In genomic region chr5:177455036-177455660, GRCh38 we compare ENCODE assay signal across 1 cellular context.
TF ChIP-seq lines count a peak whose summit lies in the region.

No MANE protein-coding gene starts in this region.

TF ChIP-seq in HepG2, 621 proteins besides CTCF, POLR2A, EP300 and RAD21 (continued from another document and continues in another):
- TF ChIP-seq DPF2 (CRISPR knock-in tag; IDR thresholded peaks at IDR 0.05; ENCODE audit: borderline replicate concordance, low read depth) = no peak; the same call in 1 of the 2 replicates
- TF ChIP-seq DRAP1 (CRISPR knock-in tag; IDR thresholded peaks at IDR 0.05) = 0 out of 2 replicates have a peak, but pooled peaks have one; percentile 15
- peak; percentile 63; the same call in 1 of the 2 replicates for TF ChIP-seq ZNF34 (CRISPR knock-in tag; IDR thresholded peaks at IDR 0.05; ENCODE audit: borderline replicate concordance)
- TF ChIP-seq ZSCAN31 (CRISPR knock-in tag; IDR thresholded peaks at IDR 0.05; ENCODE audit: low read depth) = peak; percentile 78
- peak; percentile 87 for TF ChIP-seq ZBTB2 (CRISPR knock-in tag; IDR thresholded peaks at IDR 0.05; ENCODE audit: low read depth)
- peak; percentile 47; the same call in 1 of the 2 replicates for TF ChIP-seq ISL2 (CRISPR knock-in tag; IDR thresholded peaks at IDR 0.05)
- TF ChIP-seq BHLHE40 (IDR thresholded peaks at IDR 0.05; ENCODE audit: low read length) = peak; percentile 72
- no peak for TF ChIP-seq ZNF513 (CRISPR knock-in tag; conservative IDR thresholded peaks at IDR 0.05)
- TF ChIP-seq ATF3 (CRISPR knock-in tag; IDR thresholded peaks at IDR 0.05) = no peak
- no peak for TF ChIP-seq ZBED4 (CRISPR knock-in tag; IDR thresholded peaks at IDR 0.05; ENCODE audit: borderline replicate concordance)
- no peak for TF ChIP-seq TBP (CRISPR knock-in tag; IDR thresholded peaks at IDR 0.05)
- TF ChIP-seq MYPOP (CRISPR knock-in tag; IDR thresholded peaks at IDR 0.05) = peak; percentile 73; the same call in 1 of the 2 replicates
- no peak for TF ChIP-seq PRDM10 (CRISPR knock-in tag; IDR thresholded peaks at IDR 0.05; ENCODE audit: low read depth)
- TF ChIP-seq ZFP82 (CRISPR knock-in tag; IDR thresholded peaks at IDR 0.05; ENCODE audit: borderline replicate concordance) = peak; percentile 34; the same call in 1 of the 2 replicates
- peak; percentile 80 for TF ChIP-seq ZNF589 (CRISPR knock-in tag; conservative IDR thresholded peaks at IDR 0.05)
- peak; percentile 87; the same call in 1 of the 2 replicates for TF ChIP-seq NAIF1 (CRISPR knock-in tag; IDR thresholded peaks at IDR 0.05; ENCODE audit: borderline replicate concordance)
- TF ChIP-seq ZNF7 (CRISPR knock-in tag; IDR thresholded peaks at IDR 0.05) = no peak
- no peak for TF ChIP-seq NFRKB (IDR thresholded peaks at IDR 0.05)
- TF ChIP-seq JDP2 (CRISPR knock-in tag; IDR thresholded peaks at IDR 0.05; ENCODE audit: borderline replicate concordance) = no peak; the same call in 1 of the 2 replicates
- no peak for TF ChIP-seq REXO4 (CRISPR knock-in tag; IDR thresholded peaks at IDR 0.05; ENCODE audit: borderline replicate concordance)
- TF ChIP-seq TRIM22 (IDR thresholded peaks at IDR 0.05) = no peak
- TF ChIP-seq HOXA9 (CRISPR knock-in tag; IDR thresholded peaks at IDR 0.05; ENCODE audit: borderline replicate concordance) = peak; percentile 78; the same call in 1 of the 2 replicates
- TF ChIP-seq ZSCAN5A (CRISPR knock-in tag; IDR thresholded peaks at IDR 0.05; ENCODE audit: borderline replicate concordance) = no peak
- TF ChIP-seq RBM22 (optimal IDR thresholded peaks at IDR 0.05; ENCODE audit: low read length) = peak; percentile 66
- no peak for TF ChIP-seq ZNF562 (CRISPR knock-in tag; IDR thresholded peaks at IDR 0.05; ENCODE audit: borderline replicate concordance)
- no peak; the same call in 1 of the 2 replicates for TF ChIP-seq ZNF703 (CRISPR knock-in tag; IDR thresholded peaks at IDR 0.05; ENCODE audit: borderline replicate concordance)
- TF ChIP-seq SRY (CRISPR knock-in tag; IDR thresholded peaks at IDR 0.05) = peak; percentile 60
- TF ChIP-seq HOXD1 (CRISPR knock-in tag; IDR thresholded peaks at IDR 0.05) = no peak
- peak; percentile 49; the same call in 1 of the 2 replicates for TF ChIP-seq FOXC1 (CRISPR knock-in tag; IDR thresholded peaks at IDR 0.05; ENCODE audit: borderline replicate concordance)
- TF ChIP-seq ZNF12 (CRISPR knock-in tag; IDR thresholded peaks at IDR 0.05) = no peak
- no peak for TF ChIP-seq ATRX (CRISPR knock-in tag; IDR thresholded peaks at IDR 0.05; ENCODE audit: borderline replicate concordance)
- no peak for TF ChIP-seq FOXP1 (IDR thresholded peaks at IDR 0.05)
- no peak for TF ChIP-seq FOXP1 (CRISPR knock-in tag; IDR thresholded peaks at IDR 0.05)
- 0 out of 2 replicates have a peak, but pooled peaks have one; percentile 26 for TF ChIP-seq HMG20B (CRISPR knock-in tag; conservative IDR thresholded peaks at IDR 0.05)
- TF ChIP-seq ZNF704 (CRISPR knock-in tag; IDR thresholded peaks at IDR 0.05; ENCODE audit: borderline replicate concordance) = no peak
- no peak for TF ChIP-seq NFKBIZ (CRISPR knock-in tag; IDR thresholded peaks at IDR 0.05)
- no peak for TF ChIP-seq U2AF1 (optimal IDR thresholded peaks at IDR 0.05; ENCODE audit: low read depth, low read length)
- TF ChIP-seq ZBTB43 (CRISPR knock-in tag; conservative IDR thresholded peaks at IDR 0.05) = no peak; the same call in 1 of the 2 replicates
- TF ChIP-seq ZZZ3 (CRISPR knock-in tag; IDR thresholded peaks at IDR 0.05; ENCODE audit: borderline replicate concordance) = no peak
- TF ChIP-seq DDIT3 (CRISPR knock-in tag; IDR thresholded peaks at IDR 0.05) = no peak
- peak; percentile 65; the same call in 1 of the 2 replicates for TF ChIP-seq PHF20 (CRISPR knock-in tag; IDR thresholded peaks at IDR 0.05)
- TF ChIP-seq PHF21A (CRISPR knock-in tag; IDR thresholded peaks at IDR 0.05) = peak; percentile 65
